In genomic region chr1:48059289-48059688, GRCh38 we compare ENCODE assay signal across 1 cellular context.
TF ChIP-seq lines count a peak whose summit lies in the region.

No MANE protein-coding gene starts in this region.

TF ChIP-seq in SK-N-SH, 30 proteins besides CTCF, POLR2A, EP300 and RAD21 (continued from another document):
- TF ChIP-seq, protein P1, sequence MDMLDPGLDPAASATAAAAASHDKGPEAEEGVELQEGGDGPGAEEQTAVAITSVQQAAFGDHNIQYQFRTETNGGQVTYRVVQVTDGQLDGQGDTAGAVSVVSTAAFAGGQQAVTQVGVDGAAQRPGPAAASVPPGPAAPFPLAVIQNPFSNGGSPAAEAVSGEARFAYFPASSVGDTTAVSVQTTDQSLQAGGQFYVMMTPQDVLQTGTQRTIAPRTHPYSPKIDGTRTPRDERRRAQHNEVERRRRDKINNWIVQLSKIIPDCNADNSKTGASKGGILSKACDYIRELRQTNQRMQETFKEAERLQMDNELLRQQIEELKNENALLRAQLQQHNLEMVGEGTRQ (IDR thresholded peaks at IDR 0.05; ENCODE audit: borderline replicate concordance, low read depth, low read length) = no peak
- TF ChIP-seq CHD2 (IDR thresholded peaks at IDR 0.05; ENCODE audit: low read length, partially characterized antibody) = no peak
- TF ChIP-seq GABPA (IDR thresholded peaks at IDR 0.05; ENCODE audit: low read depth) = no peak
